1 cellular context compared by ENCODE assay signal in the genomic region with DNA sequence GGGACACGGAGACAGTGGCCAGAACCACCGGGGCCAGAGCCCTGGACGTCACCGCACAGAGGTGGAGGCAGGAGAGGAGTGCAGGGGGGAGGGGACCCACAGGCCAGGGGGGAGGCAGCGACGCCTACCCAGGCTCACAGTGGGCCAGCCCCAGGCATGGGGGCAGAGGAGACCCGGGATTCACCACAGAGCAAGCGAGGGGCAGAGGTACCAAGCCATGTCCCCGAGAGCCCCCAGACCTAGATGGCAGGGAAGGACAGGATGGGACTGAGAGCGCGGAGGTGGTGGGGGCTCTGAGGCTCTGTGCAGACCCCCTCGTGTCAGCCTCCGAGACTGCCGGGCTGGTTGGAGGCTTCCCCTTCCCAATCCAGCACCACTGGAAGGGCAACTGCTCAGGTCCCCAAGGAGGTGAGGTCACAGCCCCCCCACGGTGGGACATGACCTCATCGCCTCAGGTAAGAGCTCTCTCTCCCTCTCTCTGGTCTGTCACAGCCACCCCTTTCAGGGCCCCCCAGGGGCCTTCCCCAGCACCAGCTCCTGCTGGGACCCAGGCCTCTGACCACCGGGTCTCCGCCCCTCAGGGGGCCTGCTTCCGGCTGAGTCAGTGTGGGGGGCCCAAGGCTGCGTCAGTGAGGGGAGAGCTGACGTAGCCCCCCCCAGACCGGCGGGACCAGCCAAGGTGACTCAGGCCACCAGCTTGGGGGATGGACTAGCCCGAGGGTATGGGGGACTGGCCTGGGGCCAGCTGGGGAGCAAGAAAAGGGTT.
TF ChIP-seq lines count a peak whose summit lies in the region.

No MANE protein-coding gene starts in this region.

TF ChIP-seq in HepG2, 621 proteins besides CTCF, POLR2A, EP300 and RAD21 (continued from another document and continues in another):
- TF ChIP-seq, protein P1, sequence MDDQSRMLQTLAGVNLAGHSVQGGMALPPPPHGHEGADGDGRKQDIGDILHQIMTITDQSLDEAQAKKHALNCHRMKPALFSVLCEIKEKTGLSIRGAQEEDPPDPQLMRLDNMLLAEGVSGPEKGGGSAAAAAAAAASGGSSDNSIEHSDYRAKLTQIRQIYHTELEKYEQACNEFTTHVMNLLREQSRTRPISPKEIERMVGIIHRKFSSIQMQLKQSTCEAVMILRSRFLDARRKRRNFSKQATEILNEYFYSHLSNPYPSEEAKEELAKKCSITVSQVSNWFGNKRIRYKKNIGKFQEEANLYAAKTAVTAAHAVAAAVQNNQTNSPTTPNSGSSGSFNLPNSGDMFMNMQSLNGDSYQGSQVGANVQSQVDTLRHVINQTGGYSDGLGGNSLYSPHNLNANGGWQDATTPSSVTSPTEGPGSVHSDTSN (CRISPR knock-in tag; IDR thresholded peaks at IDR 0.05; ENCODE audit: borderline replicate concordance): no peak
- no peak for TF ChIP-seq ZBTB7A (CRISPR knock-in tag; IDR thresholded peaks at IDR 0.05)
- TF ChIP-seq SP140L (CRISPR knock-in tag; IDR thresholded peaks at IDR 0.05; ENCODE audit: borderline replicate concordance): no peak
- TF ChIP-seq SMAD1 (CRISPR knock-in tag; IDR thresholded peaks at IDR 0.05; ENCODE audit: borderline replicate concordance, low read depth): no peak
- peak; percentile 29 for TF ChIP-seq PTBP1 (IDR thresholded peaks at IDR 0.05; ENCODE audit: low read depth, low read length, poor library complexity, severe bottlenecking)
- TF ChIP-seq SP4 (CRISPR knock-in tag; IDR thresholded peaks at IDR 0.05): no peak
- TF ChIP-seq, protein P2, sequence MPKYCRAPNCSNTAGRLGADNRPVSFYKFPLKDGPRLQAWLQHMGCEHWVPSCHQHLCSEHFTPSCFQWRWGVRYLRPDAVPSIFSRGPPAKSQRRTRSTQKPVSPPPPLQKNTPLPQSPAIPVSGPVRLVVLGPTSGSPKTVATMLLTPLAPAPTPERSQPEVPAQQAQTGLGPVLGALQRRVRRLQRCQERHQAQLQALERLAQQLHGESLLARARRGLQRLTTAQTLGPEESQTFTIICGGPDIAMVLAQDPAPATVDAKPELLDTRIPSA (CRISPR knock-in tag; IDR thresholded peaks at IDR 0.05; ENCODE audit: borderline replicate concordance): no peak
- TF ChIP-seq NFKBIZ (CRISPR knock-in tag; IDR thresholded peaks at IDR 0.05): no peak
- no peak for TF ChIP-seq ZNF350 (CRISPR knock-in tag; IDR thresholded peaks at IDR 0.05; ENCODE audit: borderline replicate concordance, low read depth)
- no peak for TF ChIP-seq ZNF549 (CRISPR knock-in tag; IDR thresholded peaks at IDR 0.05)
- TF ChIP-seq ZNF468 (CRISPR knock-in tag; IDR thresholded peaks at IDR 0.05): no peak
- no peak for TF ChIP-seq FOXO1 (CRISPR knock-in tag; IDR thresholded peaks at IDR 0.05)
- TF ChIP-seq PPARG (CRISPR knock-in tag; conservative IDR thresholded peaks at IDR 0.05): no peak
- no peak for TF ChIP-seq RBAK (CRISPR knock-in tag; IDR thresholded peaks at IDR 0.05)
- no peak for TF ChIP-seq ZNF282 (IDR thresholded peaks at IDR 0.05; ENCODE audit: partially characterized antibody)
- TF ChIP-seq, protein P3, sequence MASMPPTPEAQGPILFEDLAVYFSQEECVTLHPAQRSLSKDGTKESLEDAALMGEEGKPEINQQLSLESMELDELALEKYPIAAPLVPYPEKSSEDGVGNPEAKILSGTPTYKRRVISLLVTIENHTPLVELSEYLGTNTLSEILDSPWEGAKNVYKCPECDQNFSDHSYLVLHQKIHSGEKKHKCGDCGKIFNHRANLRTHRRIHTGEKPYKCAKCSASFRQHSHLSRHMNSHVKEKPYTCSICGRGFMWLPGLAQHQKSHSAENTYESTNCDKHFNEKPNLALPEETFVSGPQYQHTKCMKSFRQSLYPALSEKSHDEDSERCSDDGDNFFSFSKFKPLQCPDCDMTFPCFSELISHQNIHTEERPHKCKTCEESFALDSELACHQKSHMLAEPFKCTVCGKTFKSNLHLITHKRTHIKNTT (CRISPR knock-in tag; IDR thresholded peaks at IDR 0.05): no peak
- no peak for TF ChIP-seq SMAD3 (CRISPR knock-in tag; IDR thresholded peaks at IDR 0.05)
- TF ChIP-seq SP2 (CRISPR knock-in tag; IDR thresholded peaks at IDR 0.05): 0 out of 2 replicates have a peak, but pooled peaks have one; percentile 30
- TF ChIP-seq HOXA3 (CRISPR knock-in tag; IDR thresholded peaks at IDR 0.05): no peak
- TF ChIP-seq, protein P4, sequence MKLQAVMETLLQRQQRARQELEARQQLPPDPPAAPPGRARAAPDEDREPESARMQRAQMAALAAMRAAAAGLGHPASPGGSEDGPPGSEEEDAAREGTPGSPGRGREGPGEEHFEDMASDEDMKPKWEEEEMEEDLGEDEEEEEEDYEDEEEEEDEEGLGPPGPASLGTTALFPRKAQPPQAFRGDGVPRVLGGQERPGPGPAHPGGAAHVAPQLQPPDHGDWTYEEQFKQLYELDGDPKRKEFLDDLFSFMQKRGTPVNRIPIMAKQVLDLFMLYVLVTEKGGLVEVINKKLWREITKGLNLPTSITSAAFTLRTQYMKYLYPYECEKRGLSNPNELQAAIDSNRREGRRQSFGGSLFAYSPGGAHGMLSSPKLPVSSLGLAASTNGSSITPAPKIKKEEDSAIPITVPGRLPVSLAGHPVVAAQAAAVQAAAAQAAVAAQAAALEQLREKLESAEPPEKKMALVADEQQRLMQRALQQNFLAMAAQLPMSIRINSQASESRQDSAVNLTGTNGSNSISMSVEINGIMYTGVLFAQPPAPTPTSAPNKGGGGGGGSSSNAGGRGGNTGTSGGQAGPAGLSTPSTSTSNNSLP (IDR thresholded peaks at IDR 0.05; ENCODE audit: low read depth, low read length): no peak
- TF ChIP-seq ZMYM4 (CRISPR knock-in tag; IDR thresholded peaks at IDR 0.05): no peak
- TF ChIP-seq MAFK (conservative IDR thresholded peaks at IDR 0.05 in 1 of 2, IDR thresholded peaks at IDR 0.05 in 1 of 2; ENCODE audit: low read length in 2 of 2): no peak
- no peak for TF ChIP-seq ZNF709 (CRISPR knock-in tag; IDR thresholded peaks at IDR 0.05)
- no peak for TF ChIP-seq CEBPG (CRISPR knock-in tag; IDR thresholded peaks at IDR 0.05)
- TF ChIP-seq ZNF547 (CRISPR knock-in tag; IDR thresholded peaks at IDR 0.05): no peak
- TF ChIP-seq, protein P5, sequence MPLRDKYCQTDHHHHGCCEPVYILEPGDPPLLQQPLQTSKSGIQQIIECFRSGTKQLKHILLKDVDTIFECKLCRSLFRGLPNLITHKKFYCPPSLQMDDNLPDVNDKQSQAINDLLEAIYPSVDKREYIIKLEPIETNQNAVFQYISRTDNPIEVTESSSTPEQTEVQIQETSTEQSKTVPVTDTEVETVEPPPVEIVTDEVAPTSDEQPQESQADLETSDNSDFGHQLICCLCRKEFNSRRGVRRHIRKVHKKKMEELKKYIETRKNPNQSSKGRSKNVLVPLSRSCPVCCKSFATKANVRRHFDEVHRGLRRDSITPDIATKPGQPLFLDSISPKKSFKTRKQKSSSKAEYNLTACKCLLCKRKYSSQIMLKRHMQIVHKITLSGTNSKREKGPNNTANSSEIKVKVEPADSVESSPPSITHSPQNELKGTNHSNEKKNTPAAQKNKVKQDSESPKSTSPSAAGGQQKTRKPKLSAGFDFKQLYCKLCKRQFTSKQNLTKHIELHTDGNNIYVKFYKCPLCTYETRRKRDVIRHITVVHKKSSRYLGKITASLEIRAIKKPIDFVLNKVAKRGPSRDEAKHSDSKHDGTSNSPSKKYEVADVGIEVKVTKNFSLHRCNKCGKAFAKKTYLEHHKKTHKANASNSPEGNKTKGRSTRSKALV (CRISPR knock-in tag; IDR thresholded peaks at IDR 0.05): no peak
- TF ChIP-seq ZNF550 (CRISPR knock-in tag; IDR thresholded peaks at IDR 0.05; ENCODE audit: borderline replicate concordance): no peak
- no peak for TF ChIP-seq SCMH1 (CRISPR knock-in tag; IDR thresholded peaks at IDR 0.05; ENCODE audit: borderline replicate concordance)
- TF ChIP-seq ZNF441 (CRISPR knock-in tag; IDR thresholded peaks at IDR 0.05; ENCODE audit: borderline replicate concordance): no peak
- no peak for TF ChIP-seq XBP1 (CRISPR knock-in tag; IDR thresholded peaks at IDR 0.05)
- TF ChIP-seq HMGA1 (CRISPR knock-in tag; conservative IDR thresholded peaks at IDR 0.05): no peak
- TF ChIP-seq ZSCAN12 (CRISPR knock-in tag; IDR thresholded peaks at IDR 0.05): no peak
- TF ChIP-seq ISX (CRISPR knock-in tag; conservative IDR thresholded peaks at IDR 0.05): no peak
- no peak for TF ChIP-seq ZNF674 (CRISPR knock-in tag; IDR thresholded peaks at IDR 0.05; ENCODE audit: low read depth)
- no peak for TF ChIP-seq CHD2 (IDR thresholded peaks at IDR 0.05; ENCODE audit: low read depth, low read length)
- no peak for TF ChIP-seq ZNF558 (CRISPR knock-in tag; IDR thresholded peaks at IDR 0.05; ENCODE audit: borderline replicate concordance)
- TF ChIP-seq ZNF44 (CRISPR knock-in tag; IDR thresholded peaks at IDR 0.05): no peak
- no peak for TF ChIP-seq ZNF703 (CRISPR knock-in tag; IDR thresholded peaks at IDR 0.05; ENCODE audit: borderline replicate concordance)
- no peak for TF ChIP-seq ZNF556 (CRISPR knock-in tag; IDR thresholded peaks at IDR 0.05; ENCODE audit: borderline replicate concordance)
- TF ChIP-seq ZNF205 (CRISPR knock-in tag; IDR thresholded peaks at IDR 0.05): no peak
- TF ChIP-seq ZNF577 (CRISPR knock-in tag; IDR thresholded peaks at IDR 0.05; ENCODE audit: borderline replicate concordance, low read depth): no peak
- no peak for TF ChIP-seq ZNF678 (CRISPR knock-in tag; IDR thresholded peaks at IDR 0.05)
- TF ChIP-seq, protein P6, sequence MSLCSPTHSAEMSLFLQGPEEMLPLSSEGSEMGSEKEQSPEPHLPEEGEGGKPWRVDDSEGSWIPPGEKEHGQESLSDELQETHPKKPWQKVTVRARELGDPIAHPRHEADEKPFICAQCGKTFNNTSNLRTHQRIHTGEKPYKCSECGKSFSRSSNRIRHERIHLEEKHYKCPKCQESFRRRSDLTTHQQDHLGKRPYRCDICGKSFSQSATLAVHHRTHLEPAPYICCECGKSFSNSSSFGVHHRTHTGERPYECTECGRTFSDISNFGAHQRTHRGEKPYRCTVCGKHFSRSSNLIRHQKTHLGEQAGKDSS (CRISPR knock-in tag; IDR thresholded peaks at IDR 0.05; ENCODE audit: borderline replicate concordance, low read depth): no peak
- no peak for TF ChIP-seq KLF13 (CRISPR knock-in tag; IDR thresholded peaks at IDR 0.05)
- 0 out of 2 replicates have a peak, but pooled peaks have one; percentile 29 for TF ChIP-seq THAP11 (CRISPR knock-in tag; IDR thresholded peaks at IDR 0.05)
- TF ChIP-seq, protein P7, sequence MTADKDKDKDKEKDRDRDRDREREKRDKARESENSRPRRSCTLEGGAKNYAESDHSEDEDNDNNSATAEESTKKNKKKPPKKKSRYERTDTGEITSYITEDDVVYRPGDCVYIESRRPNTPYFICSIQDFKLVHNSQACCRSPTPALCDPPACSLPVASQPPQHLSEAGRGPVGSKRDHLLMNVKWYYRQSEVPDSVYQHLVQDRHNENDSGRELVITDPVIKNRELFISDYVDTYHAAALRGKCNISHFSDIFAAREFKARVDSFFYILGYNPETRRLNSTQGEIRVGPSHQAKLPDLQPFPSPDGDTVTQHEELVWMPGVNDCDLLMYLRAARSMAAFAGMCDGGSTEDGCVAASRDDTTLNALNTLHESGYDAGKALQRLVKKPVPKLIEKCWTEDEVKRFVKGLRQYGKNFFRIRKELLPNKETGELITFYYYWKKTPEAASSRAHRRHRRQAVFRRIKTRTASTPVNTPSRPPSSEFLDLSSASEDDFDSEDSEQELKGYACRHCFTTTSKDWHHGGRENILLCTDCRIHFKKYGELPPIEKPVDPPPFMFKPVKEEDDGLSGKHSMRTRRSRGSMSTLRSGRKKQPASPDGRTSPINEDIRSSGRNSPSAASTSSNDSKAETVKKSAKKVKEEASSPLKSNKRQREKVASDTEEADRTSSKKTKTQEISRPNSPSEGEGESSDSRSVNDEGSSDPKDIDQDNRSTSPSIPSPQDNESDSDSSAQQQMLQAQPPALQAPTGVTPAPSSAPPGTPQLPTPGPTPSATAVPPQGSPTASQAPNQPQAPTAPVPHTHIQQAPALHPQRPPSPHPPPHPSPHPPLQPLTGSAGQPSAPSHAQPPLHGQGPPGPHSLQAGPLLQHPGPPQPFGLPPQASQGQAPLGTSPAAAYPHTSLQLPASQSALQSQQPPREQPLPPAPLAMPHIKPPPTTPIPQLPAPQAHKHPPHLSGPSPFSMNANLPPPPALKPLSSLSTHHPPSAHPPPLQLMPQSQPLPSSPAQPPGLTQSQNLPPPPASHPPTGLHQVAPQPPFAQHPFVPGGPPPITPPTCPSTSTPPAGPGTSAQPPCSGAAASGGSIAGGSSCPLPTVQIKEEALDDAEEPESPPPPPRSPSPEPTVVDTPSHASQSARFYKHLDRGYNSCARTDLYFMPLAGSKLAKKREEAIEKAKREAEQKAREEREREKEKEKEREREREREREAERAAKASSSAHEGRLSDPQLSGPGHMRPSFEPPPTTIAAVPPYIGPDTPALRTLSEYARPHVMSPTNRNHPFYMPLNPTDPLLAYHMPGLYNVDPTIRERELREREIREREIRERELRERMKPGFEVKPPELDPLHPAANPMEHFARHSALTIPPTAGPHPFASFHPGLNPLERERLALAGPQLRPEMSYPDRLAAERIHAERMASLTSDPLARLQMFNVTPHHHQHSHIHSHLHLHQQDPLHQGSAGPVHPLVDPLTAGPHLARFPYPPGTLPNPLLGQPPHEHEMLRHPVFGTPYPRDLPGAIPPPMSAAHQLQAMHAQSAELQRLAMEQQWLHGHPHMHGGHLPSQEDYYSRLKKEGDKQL (CRISPR knock-in tag; IDR thresholded peaks at IDR 0.05; ENCODE audit: low read depth): no peak
- no peak for TF ChIP-seq ZNF615 (CRISPR knock-in tag; IDR thresholded peaks at IDR 0.05; ENCODE audit: borderline replicate concordance)
- TF ChIP-seq ZNF34 (CRISPR knock-in tag; IDR thresholded peaks at IDR 0.05; ENCODE audit: borderline replicate concordance): no peak
- peak; percentile 32 for TF ChIP-seq SAP130 (CRISPR knock-in tag; IDR thresholded peaks at IDR 0.05; ENCODE audit: low read depth)
